Comparison of ENCODE assay signal across 7 cellular contexts in the genomic region with DNA sequence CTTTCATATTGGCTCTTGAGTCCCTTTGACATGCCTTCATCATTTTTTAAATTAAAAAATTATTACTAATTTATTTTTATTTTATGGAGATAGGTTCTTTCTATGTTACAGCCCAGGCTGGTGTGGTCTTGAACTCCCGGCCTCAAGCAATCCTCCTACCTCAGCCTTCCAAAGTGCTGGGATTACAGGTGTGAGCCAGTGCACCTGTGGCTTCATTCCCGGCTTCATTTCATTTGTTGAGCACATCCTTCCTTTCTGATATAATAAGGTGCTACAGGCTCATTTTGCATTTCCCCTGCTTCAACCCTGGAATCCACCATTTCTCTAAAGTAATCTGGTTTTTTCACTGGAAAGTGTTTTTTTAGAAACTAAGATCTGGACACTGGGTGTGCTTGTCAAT. TPM values are rescaled to one million over a fixed set of nuclear protein-coding genes. Genes with fewer than 3 reads are reported as not detected.
"Had no signal": no experiment of that assay in that cellular context is flagged by ENCODE, and none has a peak within 500 bp of the region (broad histone marks: within the 10 kb centered on the region; RNA-seq: fewer than 3 reads in every experiment).

No MANE protein-coding gene starts in this region.

RNA-seq across cellular contexts. Expression of a gene that starts 23.8 kb away (rescaled TPM):
- total RNA-seq: hepatocyte; kidney epithelial cell; left ventricle myocardium superior; mammary epithelial cell; mononuclear cell; myocyte; naive thymus-derived CD4-positive, alpha-beta T cell had no signal
